ENCODE assay signal across 26 cellular contexts in genomic region chr1:61224609-61225008, GRCh38.
DNase-seq lines count a peak whose midpoint lies in the region; ATAC-seq and TF ChIP-seq lines count a peak whose summit lies in the region.
"Had no signal": no experiment of that assay in that cellular context is flagged by ENCODE, and none has a peak within 500 bp of the region (broad histone marks: within the 10 kb centered on the region; RNA-seq: fewer than 3 reads in every experiment).

No MANE protein-coding gene starts in this region.

- DNase-seq in NCI-H510A treated with DMSO at 0.1 percent for 48 hours (lab: John Stamatoyannopoulos, UW) (peak; percentile 19), NCI-H510A (lab: John Stamatoyannopoulos, UW) (no peak), NCI-H2227 treated with DMSO at 0.1 percent for 48 hours (lab: John Stamatoyannopoulos, UW) (peak; percentile 85), prostate gland (ENCODE audit: low spot score) (peak; percentile 68), SKM-1 (lab: John Stamatoyannopoulos, UW; ENCODE audit: unreplicated experiment) (no peak)
- no peak for DNase-seq in activated CD4-positive, alpha-beta T cell treated with anti-CD3 and anti-CD28 coated beads for 36 hours
- DNase-seq: activated CD4-positive, alpha-beta memory T cell treated with anti-CD3 and anti-CD28 coated beads for 36 hours; activated naive CD4-positive, alpha-beta T cell treated with Interleukin-2 at 50 U/mL for 16 hours; activated T-cell treated with anti-CD3 and anti-CD28 coated beads for 4 hours; Calu3; effector memory CD4-positive, alpha-beta T cell; GF-D8; H7; NCI-H146; nephron progenitor cell; OCI-M1; stimulated activated CD4-positive, alpha-beta T cell treated with anti-CD3 and anti-CD28 coated beads, Interleukin-4, amount 100 ng/mL, for 24 hours; T-helper 2 cell; uterus; WERI-Rb-1 had no signal

- no peaks in the 10 kb centered on the region for H3K36me3 ChIP-seq in gastroesophageal sphincter
- no peaks in the 10 kb centered on the region for H3K36me3 ChIP-seq in prostate gland
- H3K36me3 ChIP-seq: uterus, WERI-Rb-1 had no signal

- no peaks in the 10 kb centered on the region for H3K4me1 Mint-ChIP-seq in activated CD4-positive, alpha-beta T cell treated with anti-CD3 and anti-CD28 coated beads for 36 hours
- H3K4me1 Mint-ChIP-seq: memory B cell, nephron progenitor cell had no signal

- WGBS in gastroesophageal sphincter (ENCODE audit: low coverage in 1 of 2), 2 donors = 29 to 38% methylated on average over 1 of the region's 1 CpG
- 71% methylated on average over 1 of the region's 1 CpG for WGBS in prostate gland

- H3K27me3 Mint-ChIP-seq in activated CD4-positive, alpha-beta T cell treated with anti-CD3 and anti-CD28 coated beads for 36 hours = no peaks in the 10 kb centered on the region

- intact Hi-C loops in prostate gland (cut with DNase I) = no loop called here
- intact Hi-C loops in activated CD4-positive, alpha-beta T cell treated with anti-CD3 and anti-CD28 coated beads for 36 hours (cut with DNase I, micrococcal nuclease) = no loop called here

- H3K27ac ChIP-seq in gastroesophageal sphincter (peak overlapping the region in 3 of 4 donors; percentile 11 to 22 (median 21)), prostate gland (no peak overlapping the region)
- H3K27ac ChIP-seq: uterus, WERI-Rb-1 had no signal

- POLR2A ChIA-PET in activated CD4-positive, alpha-beta T cell treated with anti-CD3 and anti-CD28 coated beads for 36 hours (lab: Charles Lee) = no interaction called here

- H3K9me3 ChIP-seq in gastroesophageal sphincter = no peaks in the 10 kb centered on the region
- H3K9me3 ChIP-seq in prostate gland = no peaks in the 10 kb centered on the region
- H3K9me3 ChIP-seq: uterus had no signal

- TF ChIP-seq POLR2A in gastroesophageal sphincter (IDR thresholded peaks at IDR 0.05) = no peak
- no peak for TF ChIP-seq POLR2A in prostate gland (IDR thresholded peaks at IDR 0.05)

- no peak for TF ChIP-seq CTCF in gastroesophageal sphincter (IDR thresholded peaks at IDR 0.05)
- TF ChIP-seq CTCF in prostate gland (IDR thresholded peaks at IDR 0.05) = no peak

- no peaks in the 10 kb centered on the region for H3K9me3 Mint-ChIP-seq in activated CD4-positive, alpha-beta T cell treated with anti-CD3 and anti-CD28 coated beads for 36 hours (ENCODE audit: low read depth)
- H3K9me3 Mint-ChIP-seq: activated CD4-positive, alpha-beta memory T cell treated with anti-CD3 and anti-CD28 coated beads for 36 hours; memory B cell; nephron progenitor cell had no signal

- TF ChIP-seq EP300 in gastroesophageal sphincter (IDR thresholded peaks at IDR 0.05) = no peak

- no peak for ATAC-seq in gastroesophageal sphincter
- no peak for ATAC-seq in HG03469 (IDR thresholded peaks at IDR 0.05; ENCODE audit: unreplicated experiment)
- no peak for ATAC-seq in activated CD4-positive, alpha-beta T cell treated with anti-CD3 and anti-CD28 coated beads for 36 hours
- ATAC-seq: GM12878 had no signal

- no peaks in the 10 kb centered on the region for H3K36me3 Mint-ChIP-seq in activated CD4-positive, alpha-beta T cell treated with anti-CD3 and anti-CD28 coated beads for 36 hours (ENCODE audit: low read depth)
- H3K36me3 Mint-ChIP-seq: activated CD4-positive, alpha-beta memory T cell treated with anti-CD3 and anti-CD28 coated beads for 36 hours; memory B cell had no signal

- H3K4me3 Mint-ChIP-seq in activated CD4-positive, alpha-beta T cell treated with anti-CD3 and anti-CD28 coated beads for 36 hours = no peak overlapping the region
- H3K4me3 Mint-ChIP-seq: activated CD4-positive, alpha-beta memory T cell treated with anti-CD3 and anti-CD28 coated beads for 36 hours; memory B cell; nephron progenitor cell had no signal

- H3K27me3 ChIP-seq in gastroesophageal sphincter = no peaks in the 10 kb centered on the region
- H3K27me3 ChIP-seq in prostate gland (replicated peaks; ENCODE audit: insufficient read depth) = no peaks in the 10 kb centered on the region
- H3K27me3 ChIP-seq: uterus had no signal

- H3K27ac Mint-ChIP-seq in activated CD4-positive, alpha-beta T cell treated with anti-CD3 and anti-CD28 coated beads for 36 hours = no peak overlapping the region
- H3K27ac Mint-ChIP-seq: activated CD4-positive, alpha-beta memory T cell treated with anti-CD3 and anti-CD28 coated beads for 36 hours; memory B cell; nephron progenitor cell; progenitor cell of endocrine pancreas had no signal

- H3K4me1 ChIP-seq in gastroesophageal sphincter (peaks cover 0 to 92% (median 14%) of the 10 kb centered on the region in 3 donors), prostate gland (replicated peaks) (no peaks in the 10 kb centered on the region)

- H3K4me3 ChIP-seq in gastroesophageal sphincter (no peak overlapping the region), prostate gland (no peak overlapping the region)
- H3K4me3 ChIP-seq: GM12878, smooth muscle cell, uterus had no signal

- CTCF ChIA-PET in activated CD4-positive, alpha-beta T cell treated with anti-CD3 and anti-CD28 coated beads for 36 hours (lab: Charles Lee) = interaction anchor here (0.6 kb wide), 1 partner anchor 629 kb away, joined by 3 read pairs; no protein-coding TSS in a partner anchor

Comparison
In these comparisons a context has a peak if more than half of its experiments do, and no peak if none do; other contexts are left out.
1. DNase-seq: peak in NCI-H510A treated with DMSO at 0.1 percent for 48 hours (single experiment), NCI-H2227 treated with DMSO at 0.1 percent for 48 hours (single experiment) and prostate gland (single experiment); none in NCI-H510A (single experiment), activated CD4-positive, alpha-beta T cell treated with anti-CD3 and anti-CD28 coated beads for 36 hours (single experiment) and SKM-1 (single experiment).
2. H3K27ac ChIP-seq: peak in gastroesophageal sphincter (3 of 4); none in prostate gland (0 of 2).